In the genomic region with DNA sequence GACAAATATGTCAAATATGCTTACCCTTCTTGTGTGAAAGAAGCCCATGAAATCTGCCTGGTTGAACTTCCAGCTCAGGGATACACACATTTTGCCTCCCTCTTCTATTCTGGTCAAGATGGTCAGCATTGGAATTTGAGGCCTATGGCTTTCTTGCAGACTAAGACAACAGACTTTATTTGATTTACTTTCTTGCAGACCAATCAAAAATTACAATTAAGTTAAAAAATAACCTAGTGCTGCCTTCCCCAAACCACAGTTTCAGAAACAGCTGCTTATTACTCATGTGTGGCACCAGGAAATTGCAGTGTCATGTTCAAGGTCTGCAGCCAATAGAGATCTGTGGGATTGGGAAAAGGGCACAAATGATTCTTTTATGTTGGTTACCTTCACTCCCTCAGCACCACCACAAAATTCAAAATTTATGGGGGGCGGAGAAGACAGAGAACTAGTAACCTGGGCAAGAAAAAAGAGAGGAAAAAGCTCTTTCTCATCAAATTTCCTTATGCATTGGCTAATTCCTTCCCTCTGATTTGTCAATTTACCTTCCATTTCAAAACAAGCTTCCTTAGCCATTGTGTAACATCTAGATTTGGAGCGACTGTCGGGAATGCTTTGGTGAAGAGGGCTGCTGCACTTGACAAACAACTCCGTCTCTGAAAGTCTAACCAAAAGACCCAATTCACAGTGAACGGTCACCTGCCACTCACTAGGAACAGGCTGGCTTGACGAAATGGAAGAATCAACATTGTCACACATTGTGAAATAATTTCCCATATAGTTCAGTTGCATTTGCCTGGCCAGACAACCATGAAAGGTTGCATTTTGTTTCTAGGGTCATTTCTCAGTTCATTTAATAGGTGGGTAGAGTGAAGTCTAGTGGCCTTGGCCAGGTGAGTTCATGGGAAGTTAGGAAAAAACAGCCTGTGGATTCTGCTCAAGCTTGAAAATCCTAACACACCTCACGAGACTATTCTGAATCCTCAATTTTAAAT, we compare ENCODE assay signal across 10 cellular contexts.
A peak's percentile ranks its signal among the peaks of the same experiment; 100 is the strongest.
DNase-seq lines count a peak whose midpoint lies in the region; ATAC-seq, FAIRE-seq and TF ChIP-seq lines count a peak whose summit lies in the region.
"Had no signal": no experiment of that assay in that cellular context is flagged by ENCODE, and none has a peak within 500 bp of the region (broad histone marks: within the 10 kb centered on the region; RNA-seq: fewer than 3 reads in every experiment).

No MANE protein-coding gene starts in this region.

- peak; percentile 62 for ATAC-seq in HG03460 (IDR thresholded peaks at IDR 0.05; ENCODE audit: unreplicated experiment)
- ATAC-seq in HG03469 (IDR thresholded peaks at IDR 0.05; ENCODE audit: unreplicated experiment) = no peak

- no peaks in the 10 kb centered on the region for H3K9me3 ChIP-seq in neutrophil

- DNase-seq in GM18507 (ENCODE audit: extremely low spot score, insufficient read length, low read depth) (peak; percentile 18), brain microvascular endothelial cell (peak; percentile 60), LoVo (ENCODE audit: low spot score) (no peak), NK-92 (lab: John Stamatoyannopoulos, UW; ENCODE audit: unreplicated experiment) (no peak), GM13977 (ENCODE audit: low spot score) (no peak)
- DNase-seq: activated CD4-positive, CD25-positive, alpha-beta regulatory T cell treated with anti-CD3 and anti-CD28 coated beads, Interleukin-2, amount 50 U/mL, for 72 hours had no signal

- peak; percentile 82 for FAIRE-seq in GM18507 (lab: Jason Lieb, UNC)

- in situ Hi-C loops in brain microvascular endothelial cell (cut with HindIII; ENCODE audit: low pct_ligation_motif_present, low sequenced_read_pairs) = no loop called here
- in situ Hi-C loops in GM13977 (cut with MboI; ENCODE audit: low pct_unique_long_range_greater_than_20kb, low sequenced_read_pairs, unreplicated experiment) = no loop called here

- no peaks in the 10 kb centered on the region for H3K36me3 ChIP-seq in brain microvascular endothelial cell (replicated peaks)
- no peaks in the 10 kb centered on the region for H3K36me3 ChIP-seq in neutrophil

- no peak for TF ChIP-seq CTCF in brain microvascular endothelial cell (IDR thresholded peaks at IDR 0.05; ENCODE audit: low read depth, low read length, missing control alignments)
- TF ChIP-seq CTCF in neutrophil (IDR thresholded peaks at IDR 0.05) = no peak
- no peak for TF ChIP-seq CTCF in GM13977 (IDR thresholded peaks at IDR 0.05; ENCODE audit: extremely low read depth, insufficient read depth, missing control alignments)

- no peak overlapping the region for H3K4me3 ChIP-seq in brain microvascular endothelial cell (ENCODE audit: low read depth, low read length)
- H3K4me3 ChIP-seq in neutrophil (ENCODE audit: low read depth in 1 of 2, low read length in 1 of 2) = peak overlapping the region; percentile 3 to 13
- H3K4me3 ChIP-seq: skin epidermis had no signal

- H3K27ac ChIP-seq in brain microvascular endothelial cell = peak overlapping the region; percentile 25
- peak overlapping the region; percentile 67 for H3K27ac ChIP-seq in neutrophil

- no peaks in the 10 kb centered on the region for H3K27me3 ChIP-seq in brain microvascular endothelial cell (replicated peaks)
- no peaks in the 10 kb centered on the region for H3K27me3 ChIP-seq in neutrophil

- H3K4me1 ChIP-seq in neutrophil (ENCODE audit: control insufficient read depth in 1 of 2, insufficient read depth in 1 of 2, low read depth in 1 of 2, low read length in 1 of 2) = peaks cover 31 to 33% of the 10 kb centered on the region in 2 experiments

Comparison
In these comparisons a context has a peak if more than half of its experiments do, and no peak if none do; other contexts are left out.
1. DNase-seq: peak in GM18507 (single experiment) and brain microvascular endothelial cell (single experiment); none in LoVo (single experiment), NK-92 (single experiment) and GM13977 (single experiment).